8 cellular contexts compared by ENCODE assay signal in the genomic region with DNA sequence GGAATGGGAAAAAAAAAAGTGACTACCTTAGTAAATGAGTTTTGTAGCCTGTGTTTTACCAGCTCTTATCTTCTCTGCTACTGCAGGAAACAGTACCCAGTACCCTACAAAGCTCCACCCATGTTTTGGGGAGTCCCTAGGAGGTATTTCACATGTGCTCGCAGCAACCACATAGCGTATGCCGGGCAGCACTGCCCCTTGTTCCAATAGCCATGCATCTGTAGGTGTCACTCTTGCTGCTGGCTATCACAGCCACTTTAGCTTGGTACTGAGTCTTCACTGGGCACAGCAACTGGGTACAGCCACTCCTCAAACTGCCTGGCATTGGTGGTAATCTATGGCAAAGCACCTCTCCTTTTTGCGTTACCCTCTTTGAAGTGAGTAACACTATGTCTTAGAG. TPM values are rescaled to one million over a fixed set of nuclear protein-coding genes. Genes with fewer than 3 reads are reported as not detected.
DNase-seq lines count a peak whose midpoint lies in the region; ATAC-seq and TF ChIP-seq lines count a peak whose summit lies in the region.

No MANE protein-coding gene starts in this region.

- H3K27me3 ChIP-seq in testis: no peaks in the 10 kb centered on the region

- no peaks in the 10 kb centered on the region for H3K9me3 ChIP-seq in testis

- intact Hi-C loops in left ventricle myocardium superior (cut with micrococcal nuclease): no loop called here
- intact Hi-C loops in Right ventricle myocardium inferior (cut with DNase I): loop anchor here (10.0 kb wide), 2 partner anchors 471 to 921 kb away; a partner anchor contains a TSS
- intact Hi-C loops in testis (cut with DNase I; ENCODE audit: low total_unique reads): no loop called here

- no peaks in the 10 kb centered on the region for H3K36me3 ChIP-seq in testis (ENCODE audit: low read depth, missing control alignments)

- no peak overlapping the region for H3K4me3 ChIP-seq in epithelial cell of esophagus (ENCODE audit: low read length)
- H3K4me3 ChIP-seq in testis: no peak overlapping the region

- 70 to 80% methylated on average over 4 of the region's 4 CpGs for WGBS in testis, 2 donors

- H3K27ac ChIP-seq in testis: no peak overlapping the region

- TF ChIP-seq POLR2A in testis (IDR thresholded peaks at IDR 0.05) (no peak), GM18505 (IDR thresholded peaks at IDR 0.05; ENCODE audit: borderline replicate concordance, extremely low read depth, insufficient read depth, insufficient read length) (no peak)

- peaks cover 6% of the 10 kb centered on the region for H3K4me1 ChIP-seq in testis

- no peak for TF ChIP-seq CTCF in epithelial cell of esophagus (IDR thresholded peaks at IDR 0.05; ENCODE audit: insufficient read depth, low read depth, low read length, missing control alignments)
- no peak for TF ChIP-seq CTCF in testis (IDR thresholded peaks at IDR 0.05)

- no peak for ATAC-seq in left ventricle myocardium superior
- no peak for ATAC-seq in Right ventricle myocardium inferior
- ATAC-seq in GM18858 (IDR thresholded peaks at IDR 0.05; ENCODE audit: unreplicated experiment): no peak
- no peak for ATAC-seq in GM18505 (IDR thresholded peaks at IDR 0.05; ENCODE audit: unreplicated experiment)

- DNase-seq in left ventricle myocardium superior (peak; percentile 30), Right ventricle myocardium inferior (ENCODE audit: missing footprints) (no peak), OCI-M1 (lab: John Stamatoyannopoulos, UW) (peak; percentile 33), epithelial cell of esophagus (ENCODE audit: low read depth) (peak; percentile 12), testis (peak; percentile 39), NCI-H187 treated with DMSO at 0.1 percent for 48 hours (lab: John Stamatoyannopoulos, UW) (no peak)

RNA-seq across cellular contexts. Expression of a gene that starts 2.0 kb away (rescaled TPM):
- 6.2 TPM for total RNA-seq in left ventricle myocardium superior
- total RNA-seq in Right ventricle myocardium inferior: 7.4 TPM
- total RNA-seq in testis: 10 to 100 TPM; 32.7 to 35.3 TPM
- 36.1 TPM for polyA plus RNA-seq in testis (ENCODE audit: insufficient read depth, low read depth, low replicate concordance)

Comparison
In these comparisons a context has a peak if more than half of its experiments do, and no peak if none do; other contexts are left out.
1. DNase-seq: peak in left ventricle myocardium superior (single experiment), OCI-M1 (single experiment), epithelial cell of esophagus (single experiment) and testis (single experiment); none in Right ventricle myocardium inferior (single experiment) and NCI-H187 treated with DMSO at 0.1 percent for 48 hours (single experiment).